17 cellular contexts compared by ENCODE assay signal in genomic region chr22:23695141-23695540, GRCh38. TPM values are rescaled to one million over a fixed set of nuclear protein-coding genes. Genes with fewer than 3 reads are reported as not detected.
DNase-seq lines count a peak whose midpoint lies in the region; ATAC-seq and TF ChIP-seq lines count a peak whose summit lies in the region.
"Had no signal": no experiment of that assay in that cellular context is flagged by ENCODE, and none has a peak within 500 bp of the region (broad histone marks: within the 10 kb centered on the region; RNA-seq: fewer than 3 reads in every experiment).

No MANE protein-coding gene starts in this region.

- POLR2A ChIA-PET in activated B cell treated with CpG ODN at 0.5 μM for 24 hours (lab: Charles Lee) = interaction anchor here (1.2 kb wide), 1 partner anchor 54 kb away, joined by 8 read pairs; no protein-coding TSS in a partner anchor

- peaks cover 54% of the 10 kb centered on the region for H3K36me3 Mint-ChIP-seq in activated B cell treated with CpG ODN at 0.5 μM for 24 hours (ENCODE audit: low read depth)

- TF ChIP-seq CTCF in activated B cell treated with CpG ODN at 0.5 μM for 24 hours (IDR thresholded peaks at IDR 0.05) = no peak
- TF ChIP-seq CTCF in lower lobe of right lung (IDR thresholded peaks at IDR 0.05) = no peak
- no peak for TF ChIP-seq CTCF in upper lobe of right lung (IDR thresholded peaks at IDR 0.05)

- DNase-seq in Right ventricle myocardium inferior (ENCODE audit: missing footprints) (peak; percentile 46), right cardiac atrium (no peak), activated B cell treated with CpG ODN at 0.5 μM for 24 hours (no peak), lower lobe of right lung (no peak), upper lobe of right lung (no peak), inferior parietal cortex (ENCODE audit: extremely low spot score) (no peak), islet precursor cell (no peak)
- DNase-seq: activated CD8-positive, alpha-beta memory T cell treated with anti-CD3 and anti-CD28 coated beads, Interleukin-2, amount 50 U/mL, for 48 hours; mesendoderm; NCI-H2081 treated with DMSO at 0.1 percent for 48 hours; NCI-H524 treated with DMSO at 0.1 percent for 48 hours; nucleus accumbens had no signal

- intact Hi-C loops in Right ventricle myocardium inferior (cut with DNase I) = no loop called here
- intact Hi-C loops in right cardiac atrium (cut with DNase I) = no loop called here
- intact Hi-C loops in activated B cell treated with CpG ODN at 0.5 μM for 24 hours (cut with micrococcal nuclease) = no loop called here
- intact Hi-C loops in lower lobe of right lung (cut with DNase I) = no loop called here
- intact Hi-C loops in upper lobe of right lung (cut with DNase I) = no loop called here

- H3K4me1 ChIP-seq in right cardiac atrium (ENCODE audit: control insufficient read depth, insufficient read depth, low read length) (no peaks in the 10 kb centered on the region), lower lobe of right lung (no peaks in the 10 kb centered on the region), upper lobe of right lung (peaks cover 3% of the 10 kb centered on the region)

- no peaks in the 10 kb centered on the region for H3K9me3 Mint-ChIP-seq in activated B cell treated with CpG ODN at 0.5 μM for 24 hours

- no peak for ATAC-seq in Right ventricle myocardium inferior
- ATAC-seq in right cardiac atrium = no peak
- ATAC-seq in activated B cell treated with CpG ODN at 0.5 μM for 24 hours (ENCODE audit: low read depth) = no peak
- ATAC-seq in lower lobe of right lung = no peak
- ATAC-seq in upper lobe of right lung = no peak
- ATAC-seq in HG03354 (IDR thresholded peaks at IDR 0.05; ENCODE audit: poor library complexity, severe bottlenecking, unreplicated experiment) = no peak

- H3K27ac ChIP-seq in right cardiac atrium (ENCODE audit: low read length) (no peak overlapping the region), lower lobe of right lung (peak overlapping the region; percentile 71), upper lobe of right lung (peak overlapping the region; percentile 68)
- H3K27ac ChIP-seq: coronary artery, SK-N-MC had no signal

- H3K4me1 Mint-ChIP-seq in activated B cell treated with CpG ODN at 0.5 μM for 24 hours = peaks cover 28% of the 10 kb centered on the region

- peak overlapping the region; percentile 37 for H3K27ac Mint-ChIP-seq in activated B cell treated with CpG ODN at 0.5 μM for 24 hours

- H3K36me3 ChIP-seq in lower lobe of right lung (peaks cover 60% of the 10 kb centered on the region), upper lobe of right lung (peaks cover 36% of the 10 kb centered on the region)

- H3K9me3 ChIP-seq in right cardiac atrium (ENCODE audit: control insufficient read depth, low read length) (no peaks in the 10 kb centered on the region), lower lobe of right lung (no peaks in the 10 kb centered on the region), upper lobe of right lung (no peaks in the 10 kb centered on the region)

- H3K4me3 ChIP-seq in right cardiac atrium (ENCODE audit: low read length) (no peak overlapping the region), lower lobe of right lung (no peak overlapping the region), upper lobe of right lung (no peak overlapping the region)
- H3K4me3 ChIP-seq: coronary artery, SK-N-MC had no signal

- H3K4me3 Mint-ChIP-seq in activated B cell treated with CpG ODN at 0.5 μM for 24 hours = no peak overlapping the region

- 68% methylated on average over 3 of the region's 3 CpGs for WGBS in right cardiac atrium

- H3K27me3 ChIP-seq in right cardiac atrium (ENCODE audit: control insufficient read depth, insufficient read depth) (no peaks in the 10 kb centered on the region), lower lobe of right lung (ENCODE audit: low read depth) (no peaks in the 10 kb centered on the region), upper lobe of right lung (no peaks in the 10 kb centered on the region)

- no peaks in the 10 kb centered on the region for H3K27me3 Mint-ChIP-seq in activated B cell treated with CpG ODN at 0.5 μM for 24 hours

- CTCF ChIA-PET in activated B cell treated with CpG ODN at 0.5 μM for 24 hours (lab: Charles Lee) = interaction anchor here (3.0 kb wide), 1 partner anchor 155 kb away, joined by 10 read pairs; no protein-coding TSS in a partner anchor

RNA-seq across cellular contexts. Expression of gene RGL4, which starts 4.3 kb away (rescaled TPM):
- total RNA-seq in Right ventricle myocardium inferior (not detected), right cardiac atrium (not detected), activated B cell treated with CpG ODN at 0.5 μM for 24 hours (0.42 and 0.81 TPM in 2 replicates), lower lobe of right lung (1.9 TPM), upper lobe of right lung (1.2 TPM)
- polyA plus RNA-seq in right cardiac atrium = 0.45 TPM
- total RNA-seq: astrocyte, epithelial cell of proximal tubule had no signal

RNA-seq across cellular contexts. Expression of gene ZNF70, which starts 55.8 kb away (rescaled TPM):
- total RNA-seq in Right ventricle myocardium inferior = 3.2 TPM
- total RNA-seq in right cardiac atrium = 1 to 10 TPM; 5.6 to 6.3 (median 6.1) TPM
- 1.9 TPM for polyA plus RNA-seq in right cardiac atrium
- total RNA-seq in activated B cell treated with CpG ODN at 0.5 μM for 24 hours = 4.0 and 4.9 TPM in 2 replicates
- total RNA-seq in lower lobe of right lung = 5.7 TPM
- 6.1 TPM for total RNA-seq in upper lobe of right lung

RNA-seq across cellular contexts. Expression of gene VPREB3, which starts 59.1 kb away (rescaled TPM):
- 0.43 TPM for total RNA-seq in Right ventricle myocardium inferior
- under 1 TPM in 2 of 4 donors, not detected in 2; 0.40 to 0.41 TPM for total RNA-seq in right cardiac atrium
- 0.61 TPM for polyA plus RNA-seq in right cardiac atrium
- 15.0 and 15.9 TPM in 2 replicates for total RNA-seq in activated B cell treated with CpG ODN at 0.5 μM for 24 hours
- total RNA-seq in lower lobe of right lung = not detected
- not detected for total RNA-seq in upper lobe of right lung
- total RNA-seq: epithelial cell of proximal tubule had no signal

Comparison
In these comparisons a context has a peak if more than half of its experiments do, and no peak if none do; other contexts are left out.
1. RNA of gene VPREB3, which starts 59.1 kb away (total RNA-seq): 15.0 to 15.9 TPM in activated B cell treated with CpG ODN at 0.5 μM for 24 hours; 0.43 TPM in Right ventricle myocardium inferior (single experiment), 0.40 to 0.41 TPM in right cardiac atrium, not detected in upper lobe of right lung (single experiment) and not detected in lower lobe of right lung (single experiment); every median in the first group is over 10 times any median in the second.